Comparison of ENCODE assay signal across 14 cellular contexts in genomic region chr22:24407278-24407665, GRCh38. TPM values are rescaled to one million over a fixed set of nuclear protein-coding genes. Genes with fewer than 3 reads are reported as not detected.
DNase-seq lines count a peak whose midpoint lies in the region; ATAC-seq and TF ChIP-seq lines count a peak whose summit lies in the region.
"Had no signal": no experiment of that assay in that cellular context is flagged by ENCODE, and none has a peak within 500 bp of the region (broad histone marks: within the 10 kb centered on the region; RNA-seq: fewer than 3 reads in every experiment).

No MANE protein-coding gene starts in this region.

- no peak overlapping the region for H3K18ac ChIP-seq in mesendoderm (ENCODE audit: low read length)

- peak overlapping the region; percentile 6 for H3K56ac ChIP-seq in mesendoderm (ENCODE audit: low read length)

- H3K4me3 Mint-ChIP-seq in brain, result peak overlapping the region in 1 of 5 experiments; percentile 19
- H3K4me3 Mint-ChIP-seq: stimulated activated naive CD8-positive, alpha-beta T cell treated with anti-CD3 and anti-CD28 coated beads, Interleukin-15, Interleukin-2, amounts not matched to agents 100 ng/mL and 50 ng/mL, for 24 hours had no signal

- H3K27ac ChIP-seq in heart right ventricle (peak overlapping the region in 9 of 10 donors; percentile 2 to 71 (median 44)), right atrium auricular region (peak overlapping the region in 1 of 2 donors; percentile 36), mesendoderm (ENCODE audit: low read depth, low read length) (no peak overlapping the region), upper lobe of right lung (peak overlapping the region; percentile 3), colonic mucosa (no peak overlapping the region)
- H3K27ac ChIP-seq: HL-60, Peyer's patch had no signal

- no peaks in the 10 kb centered on the region for H3K27me3 ChIP-seq in heart right ventricle
- no peaks in the 10 kb centered on the region for H3K27me3 ChIP-seq in right atrium auricular region
- no peaks in the 10 kb centered on the region for H3K27me3 ChIP-seq in mesendoderm (ENCODE audit: insufficient read depth, low read length, poor library complexity)
- H3K27me3 ChIP-seq in upper lobe of right lung, result no peaks in the 10 kb centered on the region
- no peaks in the 10 kb centered on the region for H3K27me3 ChIP-seq in colonic mucosa
- H3K27me3 ChIP-seq: BLaER1 treated with 17β-estradiol and CSF1 and Interleukin-3, amounts not matched to agents 10 nM and 100 nM; Peyer's patch had no signal

- peaks cover 17 to 70% (median 59%) of the 10 kb centered on the region in 9 donors for H3K4me1 ChIP-seq in heart right ventricle
- peaks cover 0 to 65% of the 10 kb centered on the region in 2 donors for H3K4me1 ChIP-seq in right atrium auricular region
- peaks cover 2% of the 10 kb centered on the region for H3K4me1 ChIP-seq in mesendoderm (ENCODE audit: control insufficient read depth, low read depth, low read length)
- peaks cover 26% of the 10 kb centered on the region for H3K4me1 ChIP-seq in upper lobe of right lung
- H3K4me1 ChIP-seq in colonic mucosa, result peaks cover 7% of the 10 kb centered on the region

- no peak overlapping the region for H4K8ac ChIP-seq in mesendoderm (ENCODE audit: low read depth, low read length)

- H3K23ac ChIP-seq in mesendoderm (ENCODE audit: low read length), result no peak overlapping the region

- peaks cover 0 to 37% (median 0%) of the 10 kb centered on the region in 9 donors for H3K36me3 ChIP-seq in heart right ventricle
- H3K36me3 ChIP-seq in right atrium auricular region, result peaks cover 8% of the 10 kb centered on the region
- peaks cover 3% of the 10 kb centered on the region for H3K36me3 ChIP-seq in mesendoderm (ENCODE audit: control insufficient read depth, insufficient read depth, low read length)
- peaks cover 7% of the 10 kb centered on the region for H3K36me3 ChIP-seq in upper lobe of right lung
- no peaks in the 10 kb centered on the region for H3K36me3 ChIP-seq in colonic mucosa

- peaks cover 28% of the 10 kb centered on the region for H3K4me1 Mint-ChIP-seq in brain

- no peak overlapping the region for H2BK120ac ChIP-seq in mesendoderm (ENCODE audit: low read depth, low read length)

- 42 to 52% methylated on average over 15 of the region's 15 CpGs for WGBS in heart right ventricle, 2 donors
- WGBS in mesendoderm (ENCODE audit: extremely low coverage, insufficient coverage, low lambda C conversion rate), result no CpG with 5 or more reads among the region's 15 CpGs

- no peak overlapping the region for H3K4ac ChIP-seq in mesendoderm (ENCODE audit: low read depth, low read length)

- H2BK5ac ChIP-seq in mesendoderm (ENCODE audit: low read length), result no peak overlapping the region

- H3K4me2 ChIP-seq in mesendoderm (ENCODE audit: low read length), result no peak overlapping the region

- peaks cover 4% of the 10 kb centered on the region for H3K79me1 ChIP-seq in mesendoderm (ENCODE audit: low read length)

- H3K9me3 ChIP-seq in heart right ventricle (no peaks in the 10 kb centered on the region), right atrium auricular region (no peaks in the 10 kb centered on the region), upper lobe of right lung (no peaks in the 10 kb centered on the region), colonic mucosa (no peaks in the 10 kb centered on the region)
- H3K9me3 ChIP-seq: Peyer's patch had no signal

- no peaks in the 10 kb centered on the region for H3K27me3 Mint-ChIP-seq in brain
- H3K27me3 Mint-ChIP-seq: stimulated activated naive CD8-positive, alpha-beta T cell treated with anti-CD3 and anti-CD28 coated beads, Interleukin-15, Interleukin-2, amounts not matched to agents 100 ng/mL and 50 ng/mL, for 24 hours had no signal

- H3K9me3 Mint-ChIP-seq in brain, result no peaks in the 10 kb centered on the region
- H3K9me3 Mint-ChIP-seq: stimulated activated naive CD8-positive, alpha-beta T cell treated with anti-CD3 and anti-CD28 coated beads, Interleukin-15, Interleukin-2, amounts not matched to agents 100 ng/mL and 50 ng/mL, for 24 hours had no signal

- DNase-seq in heart right ventricle, result no peak
- no peak for DNase-seq in right atrium auricular region (ENCODE audit: low spot score)
- DNase-seq in mesendoderm, result no peak
- no peak for DNase-seq in upper lobe of right lung
- no peak for DNase-seq in COR-L47 (lab: John Stamatoyannopoulos, UW)
- no peak for DNase-seq in colonic mucosa
- DNase-seq in NCI-H1694 treated with DMSO at 0.1 percent for 48 hours (lab: John Stamatoyannopoulos, UW), result no peak
- DNase-seq: foreskin fibroblast; Peyer's patch; stimulated activated CD4-positive, alpha-beta T cell treated with anti-CD3 and anti-CD28 coated beads, Interleukin-2, amount 100 ng/mL, for 24 hours had no signal

- intact Hi-C loops in heart right ventricle (cut with DNase I), result loop anchor here in 1 of 10 donors (10.0 kb wide), 1 partner anchor 82 kb away; no protein-coding TSS in a partner anchor
- intact Hi-C loops in upper lobe of right lung (cut with DNase I), result no loop called here
- intact Hi-C loops in colonic mucosa (cut with DNase I), result no loop called here

- H3K79me2 ChIP-seq in mesendoderm (ENCODE audit: control insufficient read depth, insufficient read depth, low read length), result no peaks in the 10 kb centered on the region

- peak overlapping the region in 3 of 5 experiments; percentile 9 to 78 (median 65) for H3K27ac Mint-ChIP-seq in brain
- H3K27ac Mint-ChIP-seq: stimulated activated naive CD8-positive, alpha-beta T cell treated with anti-CD3 and anti-CD28 coated beads, Interleukin-15, Interleukin-2, amounts not matched to agents 100 ng/mL and 50 ng/mL, for 24 hours had no signal

- TF ChIP-seq CTCF in heart right ventricle (IDR thresholded peaks at IDR 0.05), result no peak
- TF ChIP-seq CTCF in right atrium auricular region (IDR thresholded peaks at IDR 0.05), result no peak
- TF ChIP-seq CTCF in brain (conservative IDR thresholded peaks at IDR 0.05), result no peak
- TF ChIP-seq CTCF in upper lobe of right lung (IDR thresholded peaks at IDR 0.05), result no peak
- no peak for TF ChIP-seq CTCF in colonic mucosa (IDR thresholded peaks at IDR 0.05)

- H2BK15ac ChIP-seq in mesendoderm (replicated peaks; ENCODE audit: low read depth), result no peak overlapping the region

- H3K36me3 Mint-ChIP-seq in brain, result peaks cover 31% of the 10 kb centered on the region

- H3K4me3 ChIP-seq in heart right ventricle (no peak overlapping the region), right atrium auricular region (no peak overlapping the region), mesendoderm (ENCODE audit: low read length) (no peak overlapping the region), upper lobe of right lung (no peak overlapping the region), colonic mucosa (no peak overlapping the region)
- H3K4me3 ChIP-seq: BLaER1 treated with 17β-estradiol and CSF1 and Interleukin-3, amounts not matched to agents 10 nM and 100 nM; Peyer's patch had no signal

- ATAC-seq in heart right ventricle, result peak in 7 of 8 donors; percentile 18 to 41 (median 31)
- no peak for ATAC-seq in upper lobe of right lung

- no peak overlapping the region for H4K5ac ChIP-seq in mesendoderm (ENCODE audit: low read length)

- H3K9ac ChIP-seq in mesendoderm (ENCODE audit: low read length) (no peak overlapping the region), colonic mucosa (ENCODE audit: low read depth in 2 of 2, low read length in 2 of 2) (no peak overlapping the region)

- no peak overlapping the region for H2AK5ac ChIP-seq in mesendoderm (ENCODE audit: low read length)

RNA-seq across cellular contexts. Expression of gene ADORA2A, which starts 20.1 kb away (rescaled TPM):
- total RNA-seq in heart right ventricle, result 1 to 10 TPM; 1.5 to 9.7 (median 3.8) TPM
- 1 to 10 TPM; 4.9 to 6.1 TPM for polyA plus RNA-seq in heart right ventricle
- total RNA-seq in right atrium auricular region, result 1 to 10 TPM; 5.9 to 7.1 TPM
- 8.0 TPM for polyA plus RNA-seq in brain (ENCODE audit: insufficient read depth, low read depth, low replicate concordance)
- 1.1 TPM for polyA plus RNA-seq in mesendoderm (2013, experiment 1 of 2)
- 1.3 TPM for polyA plus RNA-seq in mesendoderm (2013, experiment 2 of 2)
- 17.2 TPM for total RNA-seq in upper lobe of right lung
- total RNA-seq in colonic mucosa, result 1 to 10 TPM; 1.5 to 2.5 TPM

Comparison
In these comparisons a context has a peak if more than half of its experiments do, and no peak if none do; other contexts are left out.
1. H3K27ac ChIP-seq: peak in heart right ventricle (9 of 10) and upper lobe of right lung (single experiment); none in mesendoderm (single experiment) and colonic mucosa (single experiment).